11 cellular contexts compared by ENCODE assay signal in genomic region chr13:42602910-42603309, GRCh38. TPM values are rescaled to one million over a fixed set of nuclear protein-coding genes. Genes with fewer than 3 reads are reported as not detected.
A peak's percentile ranks its signal among the peaks of the same experiment; 100 is the strongest.
DNase-seq lines count a peak whose midpoint lies in the region; ATAC-seq, FAIRE-seq and TF ChIP-seq lines count a peak whose summit lies in the region.
"Had no signal": no experiment of that assay in that cellular context is flagged by ENCODE, and none has a peak within 500 bp of the region (broad histone marks: within the 10 kb centered on the region; RNA-seq: fewer than 3 reads in every experiment).

No MANE protein-coding gene starts in this region.

- FAIRE-seq in GM19239 (lab: Jason Lieb, UNC) = peak; percentile 81
- no peak for FAIRE-seq in frontal cortex (lab: Jason Lieb, UNC)

- TF ChIP-seq CTCF in GM06990 (IDR thresholded peaks at IDR 0.05; ENCODE audit: insufficient read depth, low read length, poor library complexity, severe bottlenecking) = no peak

- peaks cover 1% of the 10 kb centered on the region for H3K36me3 ChIP-seq in GM06990 (ENCODE audit: control insufficient read depth, insufficient read depth, low read length)
- H3K36me3 ChIP-seq: cardiac muscle cell had no signal

- ATAC-seq in HG02623 (IDR thresholded peaks at IDR 0.05; ENCODE audit: unreplicated experiment) (peak; percentile 72), HG03460 (IDR thresholded peaks at IDR 0.05; ENCODE audit: unreplicated experiment) (peak; percentile 88)

- no peaks in the 10 kb centered on the region for H3K27me3 ChIP-seq in GM06990 (replicated peaks; ENCODE audit: control insufficient read depth, insufficient read depth, low read length)
- H3K27me3 ChIP-seq: cardiac muscle cell had no signal

- DNase-seq in GM06990 (ENCODE audit: extremely low read depth, insufficient read length) (peak; percentile 22), GM19239 (ENCODE audit: insufficient read length, low spot score) (no peak), NCI-H2196 (lab: John Stamatoyannopoulos, UW; ENCODE audit: unreplicated experiment) (no peak), NCI-H748 (lab: John Stamatoyannopoulos, UW; ENCODE audit: unreplicated experiment) (no peak), NCI-H524 (lab: John Stamatoyannopoulos, UW) (no peak), frontal cortex (ENCODE audit: low spot score in 2 of 2) (no peak)
- DNase-seq: posterior cingulate gyrus had no signal

- no peak overlapping the region for H3K4me3 ChIP-seq in GM06990 (replicated peaks; ENCODE audit: low read depth, low read length)
- H3K4me3 ChIP-seq: cardiac muscle cell had no signal

RNA-seq across cellular contexts. Expression of gene TNFSF11, which starts 29.0 kb away (rescaled TPM):
- total RNA-seq in frontal cortex = 0.41 TPM
- total RNA-seq: cardiac muscle cell, M059J had no signal
